Comparison of ENCODE assay signal across 1 cellular context in genomic region chr19:907183-907853, GRCh38.
A peak's percentile ranks its signal among the peaks of the same experiment; 100 is the strongest.
TF ChIP-seq lines count a peak whose summit lies in the region.

No MANE protein-coding gene starts in this region.

TF ChIP-seq in K562, 482 proteins besides CTCF, POLR2A, EP300 and RAD21 (continued from another document and continues in another):
- TF ChIP-seq TFE3 (CRISPR knock-in tag; IDR thresholded peaks at IDR 0.05) (no peak), ZNF133 (CRISPR knock-in tag; IDR thresholded peaks at IDR 0.05) (no peak), ZNF764 (CRISPR knock-in tag; IDR thresholded peaks at IDR 0.05; ENCODE audit: low read depth) (no peak), RUNX1 (IDR thresholded peaks at IDR 0.05; ENCODE audit: low read depth) (0 out of 2 replicates have a peak, but pooled peaks have one; percentile 23), NFXL1 (CRISPR knock-in tag; IDR thresholded peaks at IDR 0.05) (no peak), ZNF140 (CRISPR knock-in tag; IDR thresholded peaks at IDR 0.05) (no peak), ZNF740 (CRISPR knock-in tag; IDR thresholded peaks at IDR 0.05) (peak; percentile 80), ZNF740 (tag; IDR thresholded peaks at IDR 0.05) (0 out of 4 replicates have a peak, but pooled peaks of 1 of the 2 experiments have one; percentile 31), MCM5 (IDR thresholded peaks at IDR 0.05; ENCODE audit: low read depth) (no peak), SNRNP70 (optimal IDR thresholded peaks at IDR 0.05; ENCODE audit: low read depth, low read length) (no peak), HOMEZ (CRISPR knock-in tag; IDR thresholded peaks at IDR 0.05) (no peak), YY1 (IDR thresholded peaks at IDR 0.05; ENCODE audit: borderline replicate concordance in 1 of 3, control insufficient read depth in 1 of 3, extremely low read depth in 1 of 3, insufficient read depth in 3 of 3, insufficient read length in 1 of 3, insufficient replicate concordance in 2 of 3, low read depth in 1 of 3, low read length in 2 of 3) (peak in 2 of 3 experiments; percentile 13 to 40), DPF2 (IDR thresholded peaks at IDR 0.05) (peak; percentile 98), FOXJ3 (CRISPR knock-in tag; IDR thresholded peaks at IDR 0.05) (no peak), TAL1 (IDR thresholded peaks at IDR 0.05) (peak; percentile 94), ZNF668 (CRISPR knock-in tag; IDR thresholded peaks at IDR 0.05) (no peak), HMG20B (CRISPR knock-in tag; IDR thresholded peaks at IDR 0.05) (no peak), XRCC3 (IDR thresholded peaks at IDR 0.05) (no peak), MED1 (CRISPR knock-in tag; IDR thresholded peaks at IDR 0.05; ENCODE audit: borderline replicate concordance) (no peak), REST (CRISPR knock-in tag; IDR thresholded peaks at IDR 0.05; ENCODE audit: low read depth) (peak; percentile 25; the same call in 1 of the 2 replicates), BRF2 (IDR thresholded peaks at IDR 0.05; ENCODE audit: borderline replicate concordance, insufficient read depth, insufficient read length) (no peak), HNRNPH1 (optimal IDR thresholded peaks at IDR 0.05; ENCODE audit: low read depth, low read length) (no peak), CBFB (CRISPR knock-in tag; IDR thresholded peaks at IDR 0.05) (no peak), ZNF518B (CRISPR knock-in tag; IDR thresholded peaks at IDR 0.05) (no peak), ZNF217 (CRISPR knock-in tag; IDR thresholded peaks at IDR 0.05) (no peak), ZNF586 (CRISPR knock-in tag; conservative IDR thresholded peaks at IDR 0.05) (no peak), ZBTB17 (CRISPR knock-in tag; IDR thresholded peaks at IDR 0.05) (no peak), ZNF695 (CRISPR knock-in tag; IDR thresholded peaks at IDR 0.05) (no peak), ARID2 (IDR thresholded peaks at IDR 0.05) (no peak), ZNF146 (CRISPR knock-in tag; IDR thresholded peaks at IDR 0.05; ENCODE audit: unreplicated experiment) (no peak), BRF1 (IDR thresholded peaks at IDR 0.05; ENCODE audit: borderline replicate concordance, extremely low read depth, insufficient read length) (no peak), ID3 (CRISPR knock-in tag; IDR thresholded peaks at IDR 0.05) (no peak), ID3 (tag; IDR thresholded peaks at IDR 0.05) (peak; percentile 33; the same call in 1 of the 2 replicates), MAFK (IDR thresholded peaks at IDR 0.05; ENCODE audit: low read length) (peak; percentile 1; the same call in 1 of the 2 replicates), HDAC6 (IDR thresholded peaks at IDR 0.05; ENCODE audit: low read depth, low read length) (no peak), MECOM (CRISPR knock-in tag; IDR thresholded peaks at IDR 0.05) (0 out of 2 replicates have a peak, but pooled peaks have one; percentile 32), ZNF830 (CRISPR knock-in tag; IDR thresholded peaks at IDR 0.05) (no peak), CREM (IDR thresholded peaks at IDR 0.05; ENCODE audit: low read depth) (peak; percentile 91), ZNF3 (CRISPR knock-in tag; IDR thresholded peaks at IDR 0.05) (no peak), GMEB1 (CRISPR knock-in tag; IDR thresholded peaks at IDR 0.05) (no peak), ZNF184 (CRISPR knock-in tag; IDR thresholded peaks at IDR 0.05) (no peak), ATF7 (IDR thresholded peaks at IDR 0.05) (peak; percentile 86), ELF4 (CRISPR knock-in tag; IDR thresholded peaks at IDR 0.05) (peak; percentile 87), POLR3A (IDR thresholded peaks at IDR 0.05; ENCODE audit: borderline replicate concordance, extremely low read depth, insufficient read depth, insufficient read length) (no peak), ZBTB11 (CRISPR knock-in tag; IDR thresholded peaks at IDR 0.05) (peak in 1 of 3 experiments; percentile 60; a peak in 1 of 6 replicates), ERF (CRISPR knock-in tag; IDR thresholded peaks at IDR 0.05) (no peak), GATAD2A (IDR thresholded peaks at IDR 0.05) (peak; percentile 66; the same call in 1 of the 2 replicates), CHD2 (IDR thresholded peaks at IDR 0.05; ENCODE audit: low read depth, low read length) (no peak; the same call in 1 of the 2 replicates)
